11 cellular contexts compared by ENCODE assay signal in genomic region chr16:30533146-30533522, GRCh38. TPM values are rescaled to one million over a fixed set of nuclear protein-coding genes. Genes with fewer than 3 reads are reported as not detected.
DNase-seq lines count a peak whose midpoint lies in the region; ATAC-seq and TF ChIP-seq lines count a peak whose summit lies in the region.
"Had no signal": no experiment of that assay in that cellular context is flagged by ENCODE, and none has a peak within 500 bp of the region (broad histone marks: within the 10 kb centered on the region; RNA-seq: fewer than 3 reads in every experiment).

No MANE protein-coding gene starts in this region.

- DNase-seq in A673 (ENCODE audit: low spot score) (no peak), H9 (no peak), mesenchymal stem cell (no peak)
- DNase-seq: DMS153, left cardiac atrium had no signal

- H2AFZ ChIP-seq in H9 (ENCODE audit: low read length) (no peak overlapping the region), mesenchymal stem cell (ENCODE audit: low read depth, low read length) (no peak overlapping the region)

- no peak overlapping the region for H2AK5ac ChIP-seq in H9 (ENCODE audit: insufficient read length, low read length)
- no peak overlapping the region for H2AK5ac ChIP-seq in mesenchymal stem cell (ENCODE audit: low read length, severe bottlenecking)

- no peaks in the 10 kb centered on the region for H3K79me1 ChIP-seq in H9 (ENCODE audit: insufficient read depth, low read depth, low read length, poor library complexity, severe bottlenecking)
- peaks cover 20% of the 10 kb centered on the region for H3K79me1 ChIP-seq in mesenchymal stem cell (replicated peaks; ENCODE audit: low read length, poor library complexity, severe bottlenecking)

- no peak overlapping the region for H2BK5ac ChIP-seq in H9 (ENCODE audit: insufficient read length, low read length)
- H2BK5ac ChIP-seq in mesenchymal stem cell (ENCODE audit: low read depth, low read length, poor library complexity, severe bottlenecking): no peak overlapping the region

- no peaks in the 10 kb centered on the region for H3K27me3 Mint-ChIP-seq in H9 (ENCODE audit: low read depth)
- H3K27me3 Mint-ChIP-seq in activated naive CD8-positive, alpha-beta T cell: no peaks in the 10 kb centered on the region

- no peak overlapping the region for H2BK20ac ChIP-seq in H9 (ENCODE audit: low read depth, low read length, poor library complexity, severe bottlenecking)

- H3K4me1 Mint-ChIP-seq in H9: peaks cover 28 to 31% of the 10 kb centered on the region in 2 experiments
- peaks cover 38% of the 10 kb centered on the region for H3K4me1 Mint-ChIP-seq in activated naive CD8-positive, alpha-beta T cell (ENCODE audit: low read depth)

- no CpG with 5 or more reads among the region's 11 CpGs for WGBS in H9 (ENCODE audit: extremely low coverage, insufficient read length, low lambda C conversion rate)
- WGBS in mesenchymal stem cell: 89% methylated on average over 11 of the region's 11 CpGs

- H2BK120ac ChIP-seq in H9 (ENCODE audit: low read depth, low read length, poor library complexity, severe bottlenecking) (no peak overlapping the region), mesenchymal stem cell (ENCODE audit: low read depth, low read length) (no peak overlapping the region)

- H3K4me3 ChIP-seq in A673 (ENCODE audit: low read depth, low read length, poor library complexity, severe bottlenecking) (peak overlapping the region; percentile 70), mesenchymal stem cell (ENCODE audit: insufficient read depth in 1 of 2, low read depth in 1 of 2, low read length in 2 of 2) (no peak overlapping the region)

- no peak overlapping the region for H4K8ac ChIP-seq in H9 (replicated peaks; ENCODE audit: insufficient read length, low read depth, low read length)
- H4K8ac ChIP-seq in mesenchymal stem cell (ENCODE audit: low read length): peak overlapping the region; percentile 51

- peak overlapping the region in 1 of 3 experiments; percentile 92; a peak in 2 of 7 replicates for H3K27ac Mint-ChIP-seq in H9
- peak overlapping the region; percentile 61 for H3K27ac Mint-ChIP-seq in activated naive CD8-positive, alpha-beta T cell

- POLR2A ChIA-PET in A673 (lab: Charles Lee; ENCODE audit: low non-redundant PET): no interaction called here

- peaks cover 23% of the 10 kb centered on the region for H3K23me2 ChIP-seq in H9 (ENCODE audit: insufficient read length, low read depth, low read length, poor library complexity, severe bottlenecking)

- H3K9me3 Mint-ChIP-seq in H9: no peaks in the 10 kb centered on the region; a peak in 1 of 5 replicates
- no peaks in the 10 kb centered on the region for H3K9me3 Mint-ChIP-seq in activated naive CD8-positive, alpha-beta T cell (ENCODE audit: low read depth)

- H3K36me3 ChIP-seq in A673 (ENCODE audit: insufficient read depth, low read length, poor library complexity, severe bottlenecking): peaks cover 18% of the 10 kb centered on the region
- peaks cover 12 to 25% of the 10 kb centered on the region in 2 experiments for H3K36me3 ChIP-seq in mesenchymal stem cell (ENCODE audit: control insufficient read depth in 1 of 2, insufficient read depth in 2 of 2, low read depth in 1 of 2, low read length in 2 of 2)

- no peaks in the 10 kb centered on the region for H3K79me2 ChIP-seq in H9 (ENCODE audit: insufficient read depth, low read length)

- no peak overlapping the region for H3K23ac ChIP-seq in H9 (ENCODE audit: insufficient read length, low read depth, low read length)
- no peak overlapping the region for H3K23ac ChIP-seq in mesenchymal stem cell (ENCODE audit: low read length in 2 of 2)

- H3K27ac ChIP-seq in A673 (ENCODE audit: low read depth, low read length, poor library complexity, severe bottlenecking) (no peak overlapping the region), H9 (ENCODE audit: insufficient read length, low read depth, low read length) (no peak overlapping the region), mesenchymal stem cell (ENCODE audit: low read length, poor library complexity, severe bottlenecking) (no peak overlapping the region)

- H3K4me3 Mint-ChIP-seq in H9: peak overlapping the region; percentile 54 to 76
- peak overlapping the region; percentile 81 for H3K4me3 Mint-ChIP-seq in activated naive CD8-positive, alpha-beta T cell

- H3K14ac ChIP-seq in H9 (ENCODE audit: insufficient read depth, low read length) (no peak overlapping the region), mesenchymal stem cell (ENCODE audit: low read length in 2 of 2) (no peak overlapping the region)

- H3K27me3 ChIP-seq in A673 (replicated peaks; ENCODE audit: insufficient read depth, low read depth, low read length, poor library complexity): no peaks in the 10 kb centered on the region
- no peaks in the 10 kb centered on the region for H3K27me3 ChIP-seq in H9 (ENCODE audit: insufficient read depth, low read length)
- no peaks in the 10 kb centered on the region for H3K27me3 ChIP-seq in mesenchymal stem cell (ENCODE audit: control insufficient read depth in 1 of 2, insufficient read depth in 1 of 2, low read length in 2 of 2)

- H4K91ac ChIP-seq in H9 (ENCODE audit: insufficient read length, low read depth, low read length) (no peak overlapping the region), mesenchymal stem cell (ENCODE audit: low read length) (no peak overlapping the region)

- no peak overlapping the region for H3K56ac ChIP-seq in H9 (ENCODE audit: insufficient read length, low read depth, low read length)

- H3K4me2 ChIP-seq in H9 (ENCODE audit: insufficient read depth, insufficient read length, low read length) (peak overlapping the region; percentile 26), mesenchymal stem cell (ENCODE audit: low read length, poor library complexity, severe bottlenecking) (no peak overlapping the region)

- H3K4ac ChIP-seq in H9 (ENCODE audit: low read depth, low read length): no peak overlapping the region
- no peak overlapping the region for H3K4ac ChIP-seq in mesenchymal stem cell (ENCODE audit: low read depth in 1 of 2, low read length in 2 of 2)

- no peaks in the 10 kb centered on the region for H4K20me1 ChIP-seq in H9 (ENCODE audit: control insufficient read depth, insufficient read depth, insufficient read length)

- H2BK12ac ChIP-seq in H9 (ENCODE audit: insufficient read length, low read depth, low read length) (no peak overlapping the region), mesenchymal stem cell (ENCODE audit: low read length in 2 of 2) (no peak overlapping the region)

- ATAC-seq in HG02938 (IDR thresholded peaks at IDR 0.05; ENCODE audit: unreplicated experiment): no peak
- ATAC-seq in HG03521 (IDR thresholded peaks at IDR 0.05; ENCODE audit: unreplicated experiment): no peak
- no peak for ATAC-seq in HG03159 (IDR thresholded peaks at IDR 0.05; ENCODE audit: unreplicated experiment)
- ATAC-seq in GM19035 (IDR thresholded peaks at IDR 0.05; ENCODE audit: unreplicated experiment): no peak

- H2BK15ac ChIP-seq in H9 (ENCODE audit: low read depth, low read length) (no peak overlapping the region), mesenchymal stem cell (ENCODE audit: low read depth, poor library complexity, severe bottlenecking) (no peak overlapping the region)

- no TSS peak for BruUV-seq in A673 (replicated peaks; lab: Mats Ljungman, UMichigan)

- no peak overlapping the region for H3T11ph ChIP-seq in H9 (ENCODE audit: low read length)

- no peak overlapping the region for H3K9ac ChIP-seq in H9 (ENCODE audit: extremely low read depth, insufficient read length, low read length)
- H3K9ac ChIP-seq in mesenchymal stem cell (ENCODE audit: low read length): no peak overlapping the region

- TF ChIP-seq CTCF in A673 (conservative IDR thresholded peaks at IDR 0.05; ENCODE audit: low read depth, low read length) (no peak), H9 (conservative IDR thresholded peaks at IDR 0.05) (no peak)

- H3K4me1 ChIP-seq in A673 (ENCODE audit: insufficient read depth, low read length, poor library complexity, severe bottlenecking) (peaks cover 9% of the 10 kb centered on the region), H9 (ENCODE audit: insufficient read depth, low read length) (no peaks in the 10 kb centered on the region; the same call in 1 of the 2 replicates), mesenchymal stem cell (ENCODE audit: control insufficient read depth, insufficient read depth, low read depth, low read length) (peaks cover 18% of the 10 kb centered on the region)

- H3K9me3 ChIP-seq in A673 (ENCODE audit: low read depth, low read length, poor library complexity, severe bottlenecking) (no peaks in the 10 kb centered on the region), H9 (ENCODE audit: control insufficient read depth, low read depth, low read length) (no peaks in the 10 kb centered on the region), mesenchymal stem cell (ENCODE audit: control insufficient read depth, low read length) (no peaks in the 10 kb centered on the region)
- H3K9me3 ChIP-seq: thoracic aorta had no signal

- no peak overlapping the region for H4K5ac ChIP-seq in H9 (ENCODE audit: insufficient read length, low read depth, low read length)

- H3K18ac ChIP-seq in H9 (ENCODE audit: insufficient read length, low read depth, low read length) (no peak overlapping the region), mesenchymal stem cell (ENCODE audit: low read depth in 1 of 2, low read length in 2 of 2) (no peak overlapping the region)

- H3K36me3 Mint-ChIP-seq in H9 (ENCODE audit: insufficient read depth in 1 of 3, low read depth in 3 of 3): peaks cover 15 to 29% (median 19%) of the 10 kb centered on the region in 3 experiments
- peaks cover 6% of the 10 kb centered on the region for H3K36me3 Mint-ChIP-seq in activated naive CD8-positive, alpha-beta T cell

- CTCF ChIA-PET in A673 (lab: Charles Lee): no interaction called here

- intact Hi-C loops in A673 (cut with micrococcal nuclease; ENCODE audit: unreplicated experiment): no loop called here

RNA-seq across cellular contexts. Expression of gene ZNF747, which starts 1.5 kb away (rescaled TPM):
- 10.6 and 12.7 TPM in 2 replicates for total RNA-seq in A673 (2021)
- total RNA-seq in H9 (2021): 17.5 and 18.4 TPM in 2 replicates
- polyA plus RNA-seq in mesenchymal stem cell (2013, experiment 1 of 2): 2.6 TPM
- 3.0 TPM for polyA plus RNA-seq in mesenchymal stem cell (2013, experiment 2 of 2)

RNA-seq across cellular contexts. Expression of gene ZNF768, which starts 6.8 kb away (rescaled TPM):
- 32.7 and 39.5 TPM in 2 replicates for total RNA-seq in A673 (2021)
- total RNA-seq in H9 (2021): 39.0 and 40.0 TPM in 2 replicates
- polyA plus RNA-seq in mesenchymal stem cell (2013, experiment 1 of 2): 21.3 TPM
- polyA plus RNA-seq in mesenchymal stem cell (2013, experiment 2 of 2): 20.6 TPM

RNA-seq across cellular contexts. Expression of gene ZNF764, which starts 25.0 kb away (rescaled TPM):
- total RNA-seq in A673 (2021) (15.2 and 17.7 TPM in 2 replicates), H9 (2021) (11.2 and 11.4 TPM in 2 replicates)
- polyA plus RNA-seq in mesenchymal stem cell (2013, experiment 1 of 2): 6.1 TPM
- 5.7 TPM for polyA plus RNA-seq in mesenchymal stem cell (2013, experiment 2 of 2)

RNA-seq across cellular contexts. Expression of gene ZNF688, which starts 38.4 kb away (rescaled TPM):
- total RNA-seq in A673 (2021): 8.5 and 9.1 TPM in 2 replicates
- 4.3 and 4.5 TPM in 2 replicates for total RNA-seq in H9 (2021)
- 6.7 TPM for polyA plus RNA-seq in mesenchymal stem cell (2013, experiment 1 of 2)
- 7.8 TPM for polyA plus RNA-seq in mesenchymal stem cell (2013, experiment 2 of 2)

RNA-seq across cellular contexts. Expression of gene ZNF785, which starts 52.4 kb away (rescaled TPM):
- total RNA-seq in A673 (2021): 21.4 and 23.2 TPM in 2 replicates
- 17.0 and 18.8 TPM in 2 replicates for total RNA-seq in H9 (2021)
- polyA plus RNA-seq in mesenchymal stem cell (2013, experiment 1 of 2): 3.1 TPM
- polyA plus RNA-seq in mesenchymal stem cell (2013, experiment 2 of 2): 3.3 TPM
